16 cellular contexts compared by ENCODE assay signal in genomic region chr2:105718846-105719432, GRCh38.
"Had no signal": no experiment of that assay in that cellular context is flagged by ENCODE, and none has a peak within 500 bp of the region (broad histone marks: within the 10 kb centered on the region; RNA-seq: fewer than 3 reads in every experiment).

No MANE protein-coding gene starts in this region.

- H3K27ac ChIP-seq: lower lobe of right lung, upper lobe of left lung had no signal

- DNase-seq: activated CD4-positive, alpha-beta T cell treated with anti-CD3 and anti-CD28 coated beads, Interleukin-2, amount 50 U/mL, for 1 hour; activated CD8-positive, alpha-beta T cell treated with anti-CD3 and anti-CD28 coated beads, Interleukin-2, amount 10 ng/mL, durations not matched to agents 7 days and 5 days; activated gamma-delta T cell treated with Interleukin-2 at 50 U/mL for 16 hours; activated T-cell treated with anti-CD3 and anti-CD28 coated beads, Interleukin-2, amount 50 U/mL, for 1 hour; aorta; foreskin fibroblast; lower lobe of right lung; naive thymus-derived CD4-positive, alpha-beta T cell; occipital lobe; stimulated activated CD4-positive, alpha-beta T cell treated with anti-CD3 and anti-CD28 coated beads, Interleukin-2, amount 100 ng/mL, for 48 hours; stimulated activated CD8-positive, alpha-beta memory T cell treated with anti-CD3 and anti-CD28 coated beads, Interleukin-4, amount 100 ng/mL, for 48 hours; stimulated activated naive CD4-positive, alpha-beta T cell treated with Interleukin-2 at 50 U/mL for 16 hours; T1000; upper lobe of left lung had no signal

- H3K4me1 ChIP-seq: lower lobe of right lung, upper lobe of left lung had no signal

- H3K9me3 ChIP-seq: lower lobe of right lung, upper lobe of left lung had no signal

- H3K36me3 ChIP-seq: lower lobe of right lung, upper lobe of left lung had no signal

- H3K4me3 ChIP-seq: lower lobe of right lung, upper lobe of left lung had no signal

- ATAC-seq: activated CD4-positive, CD25-positive, alpha-beta regulatory T cell treated with anti-CD3 and anti-CD28 coated beads, Interleukin-2, amount 50 U/mL, for 24 hours; activated CD8-positive, alpha-beta T cell treated with anti-CD3 and anti-CD28 coated beads, Interleukin-2, amount 10 ng/mL, durations not matched to agents 7 days and 5 days; left lobe of liver; lower lobe of right lung; naive thymus-derived CD4-positive, alpha-beta T cell had no signal

- H3K27me3 ChIP-seq: upper lobe of left lung had no signal
